28 cellular contexts compared by ENCODE assay signal in the genomic region with DNA sequence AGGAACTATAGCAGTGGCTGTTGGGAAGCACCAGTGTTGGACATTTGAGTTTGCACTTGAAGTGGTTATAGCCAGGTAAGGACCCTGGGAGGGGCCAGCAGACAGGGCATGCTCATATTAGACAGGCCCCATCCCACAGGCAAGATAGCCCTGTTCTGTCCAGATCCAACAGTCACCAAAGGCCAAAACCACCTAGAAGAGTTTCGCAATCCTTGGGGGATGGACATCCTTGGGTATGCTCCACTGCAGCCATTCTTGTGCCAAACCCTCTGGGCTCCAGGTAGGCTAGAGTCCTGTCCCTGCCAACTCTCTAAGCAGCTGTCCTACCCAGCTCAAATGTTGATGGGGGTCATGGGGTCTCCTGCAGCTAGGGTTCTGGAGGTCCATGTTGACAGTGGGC.
"Had no signal": no experiment of that assay in that cellular context is flagged by ENCODE, and none has a peak within 500 bp of the region (broad histone marks: within the 10 kb centered on the region; RNA-seq: fewer than 3 reads in every experiment).

No MANE protein-coding gene starts in this region.

- FAIRE-seq: endometrium, islet of Langerhans, keratinocyte had no signal

- H3K27me3 ChIP-seq: colonic mucosa, esophagus squamous epithelium, gastrocnemius medialis, heart right ventricle, left lung had no signal

- H3K27me3 Mint-ChIP-seq: dendritic cell treated with granulocyte-macrophage colony-stimulating factor and Interleukin-4, amounts not matched to agents 40 ng/mL and 50 ng/mL, for 4 days had no signal

- ATAC-seq: effector memory CD8-positive, alpha-beta T cell; esophagus mucosa; gastrocnemius medialis; left cardiac atrium; left lung; left ventricle myocardium superior; lower lobe of right lung; mucosa of descending colon had no signal

- H3K27ac Mint-ChIP-seq: dendritic cell treated with granulocyte-macrophage colony-stimulating factor and Interleukin-4, amounts not matched to agents 40 ng/mL and 50 ng/mL, for 4 days; effector memory CD8-positive, alpha-beta T cell; endodermal cell; mesothelial cell of epicardium; naive B cell had no signal

- H3K9me3 ChIP-seq: colonic mucosa, lower lobe of right lung had no signal

- H3K36me3 ChIP-seq: colonic mucosa, esophagus squamous epithelium, gastrocnemius medialis, heart right ventricle, left lung, lower lobe of right lung had no signal

- H3K4me3 Mint-ChIP-seq: dendritic cell treated with granulocyte-macrophage colony-stimulating factor and Interleukin-4, amounts not matched to agents 40 ng/mL and 50 ng/mL, for 4 days; effector memory CD8-positive, alpha-beta T cell; endodermal cell; mesothelial cell of epicardium; naive B cell had no signal

- DNase-seq: colonic mucosa; cortex of kidney; effector CD8-positive, alpha-beta T cell; effector memory CD8-positive, alpha-beta T cell; endodermal cell; erythroblast; esophagus squamous epithelium; foreskin fibroblast; foreskin melanocyte; gastrocnemius medialis; glutamatergic neuron; head of caudate nucleus; heart right ventricle; hippocampal formation; left cardiac atrium; left ventricle myocardium superior; mesenchymal stem cell; naive B cell had no signal

- H3K36me3 Mint-ChIP-seq: naive B cell had no signal

- H3K4me3 ChIP-seq: colonic mucosa, esophagus squamous epithelium, gastrocnemius medialis, heart right ventricle, left lung, lower lobe of right lung, mucosa of descending colon had no signal

- H3K4me1 Mint-ChIP-seq: endodermal cell, mesothelial cell of epicardium, naive B cell had no signal

- H3K9me3 Mint-ChIP-seq: effector memory CD8-positive, alpha-beta T cell had no signal

- H3K27ac ChIP-seq: colonic mucosa, epithelial cell of prostate, esophagus squamous epithelium, gastrocnemius medialis, heart right ventricle, left lung, lower lobe of right lung had no signal

- H3K4me1 ChIP-seq: colonic mucosa, esophagus squamous epithelium, gastrocnemius medialis, heart right ventricle, left lung, lower lobe of right lung had no signal
